Comparison of ENCODE assay signal across 12 cellular contexts in the genomic region with DNA sequence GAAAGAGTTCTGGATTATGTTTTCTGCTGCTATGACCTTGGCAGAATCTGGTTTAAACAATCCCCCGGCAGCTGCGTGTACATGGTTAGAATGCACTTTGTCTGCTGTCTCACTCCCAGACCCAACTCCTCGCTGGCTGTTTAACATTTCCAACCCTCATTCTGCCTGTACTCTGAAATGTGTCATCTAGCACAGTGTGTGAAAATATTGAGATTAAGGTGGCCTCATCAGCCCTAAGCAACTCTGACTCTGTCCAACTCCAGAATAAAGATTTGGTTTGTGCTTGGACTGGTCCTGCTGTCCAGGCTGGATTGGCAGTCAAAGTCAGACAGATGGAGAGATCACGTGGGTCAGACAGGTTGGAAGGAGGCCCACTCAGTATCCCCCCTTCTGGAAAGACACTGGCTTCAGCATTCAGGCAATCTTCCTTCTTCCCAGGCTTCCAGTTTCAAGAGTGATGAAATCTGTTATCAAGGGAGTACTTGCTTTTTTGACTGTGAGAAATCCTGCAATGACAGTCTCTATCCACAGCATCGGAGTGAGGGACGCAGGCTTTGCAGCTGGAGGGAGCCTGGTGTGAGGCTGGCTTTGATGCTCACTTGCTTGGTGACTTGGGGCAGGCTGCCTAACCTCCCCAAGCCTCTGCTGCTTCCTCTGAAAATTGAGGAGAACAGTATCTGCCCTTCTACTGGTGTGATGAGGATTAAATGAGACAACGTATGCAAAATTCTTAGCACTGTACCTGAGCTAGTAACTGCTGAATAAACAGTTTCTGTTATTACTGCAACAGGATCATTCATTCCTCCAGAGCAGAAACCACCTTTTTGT. TPM values are rescaled to one million over a fixed set of nuclear protein-coding genes. Genes with fewer than 3 reads are reported as not detected.
A peak's percentile ranks its signal among the peaks of the same experiment; 100 is the strongest.
DNase-seq lines count a peak whose midpoint lies in the region; TF ChIP-seq lines count a peak whose summit lies in the region.
"Had no signal": no experiment of that assay in that cellular context is flagged by ENCODE, and none has a peak within 500 bp of the region (broad histone marks: within the 10 kb centered on the region; RNA-seq: fewer than 3 reads in every experiment).

No MANE protein-coding gene starts in this region.

- H3K18ac ChIP-seq in mesendoderm (ENCODE audit: low read length), result no peak overlapping the region

- H3K79me1 ChIP-seq in mesendoderm (ENCODE audit: low read length), result no peaks in the 10 kb centered on the region

- H2AK5ac ChIP-seq in mesendoderm (ENCODE audit: low read length), result no peak overlapping the region

- no CpG with 5 or more reads among the region's 7 CpGs for WGBS in mesendoderm (ENCODE audit: extremely low coverage, insufficient coverage, low lambda C conversion rate)

- H3K4ac ChIP-seq in mesendoderm (ENCODE audit: low read depth, low read length), result no peak overlapping the region

- H4K5ac ChIP-seq in mesendoderm (ENCODE audit: low read length), result no peak overlapping the region

- H3K36me3 Mint-ChIP-seq in activated T-helper 1 cell treated with anti-CD3 and anti-CD28 coated beads, Interleukin-12 subunit alpha, Interleukin-12 subunit beta, Interleukin-2, Interleukin-4 antibody, amounts not matched to agents 30 ng/mL and 10 ng/mL and 1 ng/mL, durations not matched to agents 14 hours and 24 hours and 36 hours (ENCODE audit: low read depth), result no peaks in the 10 kb centered on the region

- H3K56ac ChIP-seq in mesendoderm (ENCODE audit: low read length), result no peak overlapping the region

- H3K36me3 ChIP-seq in mesendoderm (ENCODE audit: control insufficient read depth, insufficient read depth, low read length) (no peaks in the 10 kb centered on the region), tibial artery (no peaks in the 10 kb centered on the region), brain microvascular endothelial cell (replicated peaks) (no peaks in the 10 kb centered on the region)

- no peak overlapping the region for H3K9ac ChIP-seq in mesendoderm (ENCODE audit: low read length)

- H2BK15ac ChIP-seq in mesendoderm (replicated peaks; ENCODE audit: low read depth), result no peak overlapping the region

- intact Hi-C loops in tibial artery (cut with DNase I; ENCODE audit: low total_unique reads), result no loop called here
- intact Hi-C loops in activated T-helper 1 cell treated with anti-CD3 and anti-CD28 coated beads, Interleukin-12 subunit alpha, Interleukin-12 subunit beta, Interleukin-2, Interleukin-4 antibody, amounts not matched to agents 30 ng/mL and 10 ng/mL and 1 ng/mL, durations not matched to agents 14 hours and 24 hours and 36 hours (cut with micrococcal nuclease), result no loop called here

- H3K27ac Mint-ChIP-seq in activated T-helper 1 cell treated with anti-CD3 and anti-CD28 coated beads, Interleukin-12 subunit alpha, Interleukin-12 subunit beta, Interleukin-2, Interleukin-4 antibody, amounts not matched to agents 30 ng/mL and 10 ng/mL and 1 ng/mL, durations not matched to agents 14 hours and 24 hours and 36 hours, result no peak overlapping the region
- H3K27ac Mint-ChIP-seq: activated CD4-positive, alpha-beta T cell treated with anti-CD3 and anti-CD28 coated beads, Interleukin-2, amount 10 ng/mL, durations not matched to agents 24 days and 14 days had no signal

- DNase-seq in NCI-H82 (lab: John Stamatoyannopoulos, UW) (peak; percentile 67), fibroblast of pulmonary artery (ENCODE audit: low read depth) (peak; percentile 30), mesendoderm (peak; percentile 19), tibial artery (peak in 1 of 2 donors; percentile 52), brain microvascular endothelial cell (no peak), epidermal melanocyte (ENCODE audit: insufficient read length, low spot score) (no peak), NCI-H2107 treated with DMSO at 0.1 percent for 48 hours (lab: John Stamatoyannopoulos, UW; ENCODE audit: unreplicated experiment) (no peak)
- no peak for DNase-seq in activated T-helper 1 cell treated with anti-CD3 and anti-CD28 coated beads, Interleukin-12 subunit alpha, Interleukin-12 subunit beta, Interleukin-2, Interleukin-4 antibody, amounts not matched to agents 30 ng/mL and 10 ng/mL and 1 ng/mL, durations not matched to agents 14 hours and 24 hours and 36 hours (ENCODE audit: low spot score)
- DNase-seq: activated CD4-positive, alpha-beta T cell treated with anti-CD3 and anti-CD28 coated beads, Interleukin-2, amount 10 ng/mL, durations not matched to agents 24 days and 14 days; COR-L47; stimulated activated naive CD4-positive, alpha-beta T cell treated with Interleukin-2 at 50 U/mL for 16 hours; SW 1271 had no signal

- no peak overlapping the region for H3K4me3 Mint-ChIP-seq in activated T-helper 1 cell treated with anti-CD3 and anti-CD28 coated beads, Interleukin-12 subunit alpha, Interleukin-12 subunit beta, Interleukin-2, Interleukin-4 antibody, amounts not matched to agents 30 ng/mL and 10 ng/mL and 1 ng/mL, durations not matched to agents 14 hours and 24 hours and 36 hours
- H3K4me3 Mint-ChIP-seq: activated CD4-positive, alpha-beta T cell treated with anti-CD3 and anti-CD28 coated beads, Interleukin-2, amount 10 ng/mL, durations not matched to agents 24 days and 14 days had no signal

- in situ Hi-C loops in brain microvascular endothelial cell (cut with HindIII; ENCODE audit: low pct_ligation_motif_present, low sequenced_read_pairs), result no loop called here

- H3K4me3 ChIP-seq in fibroblast of pulmonary artery (replicated peaks; ENCODE audit: low read depth, low read length) (no peak overlapping the region), mesendoderm (ENCODE audit: low read length) (no peak overlapping the region), tibial artery (no peak overlapping the region), brain microvascular endothelial cell (ENCODE audit: low read depth, low read length) (no peak overlapping the region)

- TF ChIP-seq CTCF in fibroblast of pulmonary artery (IDR thresholded peaks at IDR 0.05; ENCODE audit: low read length, missing control alignments) (no peak), tibial artery (IDR thresholded peaks at IDR 0.05) (no peak), brain microvascular endothelial cell (IDR thresholded peaks at IDR 0.05; ENCODE audit: low read depth, low read length, missing control alignments) (no peak)

- H3K4me1 ChIP-seq in mesendoderm (ENCODE audit: control insufficient read depth, low read depth, low read length), result no peaks in the 10 kb centered on the region
- peaks cover 0 to 90% (median 62%) of the 10 kb centered on the region in 4 donors for H3K4me1 ChIP-seq in tibial artery

- H3K9me3 Mint-ChIP-seq in activated T-helper 1 cell treated with anti-CD3 and anti-CD28 coated beads, Interleukin-12 subunit alpha, Interleukin-12 subunit beta, Interleukin-2, Interleukin-4 antibody, amounts not matched to agents 30 ng/mL and 10 ng/mL and 1 ng/mL, durations not matched to agents 14 hours and 24 hours and 36 hours, result no peaks in the 10 kb centered on the region
- H3K9me3 Mint-ChIP-seq: activated CD4-positive, alpha-beta T cell treated with anti-CD3 and anti-CD28 coated beads, Interleukin-2, amount 10 ng/mL, durations not matched to agents 24 days and 14 days had no signal

- H3K27ac ChIP-seq in mesendoderm (ENCODE audit: low read depth, low read length) (no peak overlapping the region), tibial artery (peak overlapping the region; percentile 46 to 65), brain microvascular endothelial cell (no peak overlapping the region)

- no peaks in the 10 kb centered on the region for H3K79me2 ChIP-seq in mesendoderm (ENCODE audit: control insufficient read depth, insufficient read depth, low read length)

- H3K4me2 ChIP-seq in mesendoderm (ENCODE audit: low read length), result no peak overlapping the region

- no peak overlapping the region for H2BK120ac ChIP-seq in mesendoderm (ENCODE audit: low read depth, low read length)

- H3K23ac ChIP-seq in mesendoderm (ENCODE audit: low read length), result no peak overlapping the region

- peaks cover 16% of the 10 kb centered on the region for H3K27me3 Mint-ChIP-seq in activated T-helper 1 cell treated with anti-CD3 and anti-CD28 coated beads, Interleukin-12 subunit alpha, Interleukin-12 subunit beta, Interleukin-2, Interleukin-4 antibody, amounts not matched to agents 30 ng/mL and 10 ng/mL and 1 ng/mL, durations not matched to agents 14 hours and 24 hours and 36 hours (ENCODE audit: insufficient read depth)

- H3K4me1 Mint-ChIP-seq in activated T-helper 1 cell treated with anti-CD3 and anti-CD28 coated beads, Interleukin-12 subunit alpha, Interleukin-12 subunit beta, Interleukin-2, Interleukin-4 antibody, amounts not matched to agents 30 ng/mL and 10 ng/mL and 1 ng/mL, durations not matched to agents 14 hours and 24 hours and 36 hours (ENCODE audit: low read depth), result no peaks in the 10 kb centered on the region

- H3K27me3 ChIP-seq in mesendoderm (ENCODE audit: insufficient read depth, low read length, poor library complexity) (no peaks in the 10 kb centered on the region), tibial artery (no peaks in the 10 kb centered on the region), brain microvascular endothelial cell (replicated peaks) (no peaks in the 10 kb centered on the region)

- H4K8ac ChIP-seq in mesendoderm (ENCODE audit: low read depth, low read length), result no peak overlapping the region

- no peak overlapping the region for H2BK5ac ChIP-seq in mesendoderm (ENCODE audit: low read length)

- no peaks in the 10 kb centered on the region for H3K9me3 ChIP-seq in tibial artery

RNA-seq across cellular contexts. Expression of a gene that starts 29.8 kb away (rescaled TPM):
- polyA plus RNA-seq in mesendoderm (2013, experiment 1 of 2), result 2.6 TPM
- polyA plus RNA-seq in mesendoderm (2013, experiment 2 of 2), result 2.5 TPM
- 14.1 and 14.5 TPM in 2 replicates for total RNA-seq in activated T-helper 1 cell treated with anti-CD3 and anti-CD28 coated beads, Interleukin-12 subunit alpha, Interleukin-12 subunit beta, Interleukin-2, Interleukin-4 antibody, amounts not matched to agents 30 ng/mL and 10 ng/mL and 1 ng/mL, durations not matched to agents 14 hours and 24 hours and 36 hours

Comparison
In these comparisons a context has a peak if more than half of its experiments do, and no peak if none do; other contexts are left out.
1. DNase-seq: peak in NCI-H82 (single experiment), fibroblast of pulmonary artery (single experiment) and mesendoderm (single experiment); none in brain microvascular endothelial cell (single experiment), epidermal melanocyte (single experiment), NCI-H2107 treated with DMSO at 0.1 percent for 48 hours (single experiment) and activated T-helper 1 cell treated with anti-CD3 and anti-CD28 coated beads, Interleukin-12 subunit alpha, Interleukin-12 subunit beta, Interleukin-2, Interleukin-4 antibody, amounts not matched to agents 30 ng/mL and 10 ng/mL and 1 ng/mL, durations not matched to agents 14 hours and 24 hours and 36 hours (single experiment).
2. H3K27ac ChIP-seq: peak in tibial artery (2 of 2); none in mesendoderm (single experiment) and brain microvascular endothelial cell (single experiment).